In genomic region chr1:202018476-202019234, GRCh38 we compare ENCODE assay signal across 9 cellular contexts. TPM values are rescaled to one million over a fixed set of nuclear protein-coding genes. Genes with fewer than 3 reads are reported as not detected.
DNase-seq lines count a peak whose midpoint lies in the region; ATAC-seq and TF ChIP-seq lines count a peak whose summit lies in the region.
"Had no signal": no experiment of that assay in that cellular context is flagged by ENCODE, and none has a peak within 500 bp of the region (broad histone marks: within the 10 kb centered on the region; RNA-seq: fewer than 3 reads in every experiment).

No MANE protein-coding gene starts in this region.

- TF ChIP-seq CTCF in neural crest cell (conservative IDR thresholded peaks at IDR 0.05), result no peak
- TF ChIP-seq CTCF in osteocyte (IDR thresholded peaks at IDR 0.05), result no peak

- H3K4me1 Mint-ChIP-seq in effector memory CD8-positive, alpha-beta T cell (ENCODE audit: low read depth in 2 of 2), result peaks cover 6 to 8% of the 10 kb centered on the region in 2 donors
- H3K4me1 Mint-ChIP-seq in neural crest cell (peaks cover 6% of the 10 kb centered on the region), osteocyte (ENCODE audit: unreplicated experiment) (peaks cover 21% of the 10 kb centered on the region)

- H3K4me3 Mint-ChIP-seq in effector memory CD8-positive, alpha-beta T cell, result peak overlapping the region in 1 of 2 donors; percentile 18
- no peak overlapping the region for H3K4me3 Mint-ChIP-seq in neural crest cell
- H3K4me3 Mint-ChIP-seq in osteocyte (ENCODE audit: unreplicated experiment), result no peak overlapping the region

- H3K27ac Mint-ChIP-seq in effector memory CD8-positive, alpha-beta T cell, result peak overlapping the region; percentile 19 to 32
- H3K27ac Mint-ChIP-seq in neural crest cell (ENCODE audit: unreplicated experiment) (peak overlapping the region; percentile 82), osteocyte (ENCODE audit: unreplicated experiment) (no peak overlapping the region)
- H3K27ac Mint-ChIP-seq: activated T-helper 2 cell treated with anti-CD3 and anti-CD28 coated beads, Interferon-gamma antibody, Interleukin-2, Interleukin-4, amounts not matched to agents 10 μg/mL and 5 μg/mL and 100 μg/mL, durations not matched to agents 14 hours and 24 hours and 36 hours had no signal

- no peaks in the 10 kb centered on the region for H3K9me3 Mint-ChIP-seq in effector memory CD8-positive, alpha-beta T cell
- H3K9me3 Mint-ChIP-seq in neural crest cell (no peaks in the 10 kb centered on the region), osteocyte (ENCODE audit: unreplicated experiment) (no peaks in the 10 kb centered on the region)
- H3K9me3 Mint-ChIP-seq: activated T-helper 2 cell treated with anti-CD3 and anti-CD28 coated beads, Interferon-gamma antibody, Interleukin-2, Interleukin-4, amounts not matched to agents 10 μg/mL and 5 μg/mL and 100 μg/mL, durations not matched to agents 14 hours and 24 hours and 36 hours had no signal

- H3K27me3 Mint-ChIP-seq in effector memory CD8-positive, alpha-beta T cell, result peaks cover 37 to 56% of the 10 kb centered on the region in 2 donors
- H3K27me3 Mint-ChIP-seq in neural crest cell (ENCODE audit: low read depth), result peaks cover 4% of the 10 kb centered on the region
- H3K27me3 Mint-ChIP-seq in osteocyte (ENCODE audit: unreplicated experiment), result peaks cover 5% of the 10 kb centered on the region

- no peak for ATAC-seq in effector memory CD8-positive, alpha-beta T cell (replicated peaks)
- ATAC-seq in GM18517 (IDR thresholded peaks at IDR 0.05; ENCODE audit: unreplicated experiment) (no peak), HG02798 (IDR thresholded peaks at IDR 0.05; ENCODE audit: poor library complexity, unreplicated experiment) (no peak)

- DNase-seq in DMS79 treated with DMSO at 0.1 percent for 48 hours (lab: John Stamatoyannopoulos, UW) (peak; percentile 84), NCI-H345 (lab: John Stamatoyannopoulos, UW) (peak; percentile 73), neural crest cell (ENCODE audit: low read depth, low spot score) (no peak), SW 1271 (lab: John Stamatoyannopoulos, UW) (no peak), osteocyte (ENCODE audit: extremely low spot score, unreplicated experiment) (no peak)
- DNase-seq in effector memory CD8-positive, alpha-beta T cell, result no peak

- H3K36me3 Mint-ChIP-seq in effector memory CD8-positive, alpha-beta T cell (ENCODE audit: insufficient read depth), result no peaks in the 10 kb centered on the region
- H3K36me3 Mint-ChIP-seq in neural crest cell (ENCODE audit: low read depth), result no peaks in the 10 kb centered on the region
- no peaks in the 10 kb centered on the region for H3K36me3 Mint-ChIP-seq in osteocyte (ENCODE audit: unreplicated experiment)

RNA-seq across cellular contexts. Expression of gene ELF3, which starts 8.3 kb away (rescaled TPM):
- total RNA-seq in neural crest cell, result 0.19 and 0.55 TPM in 2 replicates
- 0.26 and 0.56 TPM in 2 replicates for total RNA-seq in osteocyte

RNA-seq across cellular contexts. Expression of gene RNPEP, which starts 36.2 kb away (rescaled TPM):
- total RNA-seq in neural crest cell, result 47.7 and 50.8 TPM in 2 replicates
- 51.4 and 53.9 TPM in 2 replicates for total RNA-seq in osteocyte

Comparison
In these comparisons a context has a peak if more than half of its experiments do, and no peak if none do; other contexts are left out.
1. DNase-seq: peak in DMS79 treated with DMSO at 0.1 percent for 48 hours (single experiment) and NCI-H345 (single experiment); none in effector memory CD8-positive, alpha-beta T cell (0 of 3), neural crest cell (single experiment), SW 1271 (0 of 2) and osteocyte (single experiment).